Comparison of ENCODE assay signal across 21 cellular contexts in genomic region chr10:70592186-70592735, GRCh38. TPM values are rescaled to one million over a fixed set of nuclear protein-coding genes. Genes with fewer than 3 reads are reported as not detected.
DNase-seq lines count a peak whose midpoint lies in the region; TF ChIP-seq lines count a peak whose summit lies in the region.
"Had no signal": no experiment of that assay in that cellular context is flagged by ENCODE, and none has a peak within 500 bp of the region (broad histone marks: within the 10 kb centered on the region; RNA-seq: fewer than 3 reads in every experiment).

No MANE protein-coding gene starts in this region.

- H3K4me1 Mint-ChIP-seq in glutamatergic neuron (ENCODE audit: low read depth, unreplicated experiment) = peaks cover 11% of the 10 kb centered on the region

- POLR2A ChIA-PET in PC-9 (lab: Charles Lee; ENCODE audit: unreplicated experiment) = no interaction called here

- peaks cover 3% of the 10 kb centered on the region for H3K9me3 Mint-ChIP-seq in glutamatergic neuron (ENCODE audit: unreplicated experiment)
- H3K9me3 Mint-ChIP-seq: activated naive CD4-positive, alpha-beta T cell treated with anti-CD3 and anti-CD28 coated beads, Interleukin-2, amount 50 U/mL, for 24 hours had no signal

- no peak overlapping the region for H2AFZ ChIP-seq in OCI-LY1 (ENCODE audit: low read length)
- H2AFZ ChIP-seq in PC-9 = no peak overlapping the region

- H3K4me3 ChIP-seq in OCI-LY1 (ENCODE audit: low read depth, low read length, poor library complexity, severe bottlenecking) (peak overlapping the region; percentile 7), PC-9 (no peak overlapping the region)
- H3K4me3 ChIP-seq: esophagus squamous epithelium, prostate gland had no signal

- DNase-seq in activated CD8-positive, alpha-beta memory T cell treated with anti-CD3 and anti-CD28 coated beads, Interleukin-2, amount 50 U/mL, for 48 hours = peak; percentile 37
- no peak for DNase-seq in activated CD8-positive, alpha-beta memory T cell treated with anti-CD3 and anti-CD28 coated beads, Interleukin-2, amount 50 U/mL, for 4 hours
- DNase-seq in glutamatergic neuron (no peak), NCI-H2227 (lab: John Stamatoyannopoulos, UW; ENCODE audit: unreplicated experiment) (no peak), NCI-H1694 treated with DMSO at 0.1 percent for 48 hours (lab: John Stamatoyannopoulos, UW) (no peak), PC-9 (no peak)
- peak; percentile 18 for DNase-seq in stimulated activated CD8-positive, alpha-beta memory T cell treated with anti-CD3 and anti-CD28 coated beads, Interleukin-4, amount 100 ng/mL, for 48 hours
- DNase-seq: DMS53; esophagus squamous epithelium; foreskin melanocyte; H7; left cardiac atrium; NCI-H1092 treated with DMSO at 0.1 percent for 48 hours; NCI-H2029 treated with DMSO at 0.1 percent for 48 hours; NCI-H226; stimulated activated naive CD4-positive, alpha-beta T cell treated with Interleukin-2 at 50 U/mL for 16 hours had no signal

- H4K20me1 ChIP-seq in OCI-LY1 (ENCODE audit: insufficient read depth, low read length) (no peaks in the 10 kb centered on the region), PC-9 (ENCODE audit: insufficient read depth) (no peaks in the 10 kb centered on the region)

- H3K79me2 ChIP-seq in OCI-LY1 (ENCODE audit: insufficient read depth, low read length) (no peaks in the 10 kb centered on the region), PC-9 (ENCODE audit: low read depth) (no peaks in the 10 kb centered on the region)

- no peaks in the 10 kb centered on the region for H3K36me3 Mint-ChIP-seq in glutamatergic neuron (ENCODE audit: unreplicated experiment)

- no peaks in the 10 kb centered on the region for H3K27me3 Mint-ChIP-seq in glutamatergic neuron (ENCODE audit: unreplicated experiment)
- H3K27me3 Mint-ChIP-seq: activated naive CD4-positive, alpha-beta T cell treated with anti-CD3 and anti-CD28 coated beads, Interleukin-2, amount 50 U/mL, for 24 hours had no signal

- CTCF ChIA-PET in PC-9 (lab: Charles Lee) = interaction anchor here (0.6 kb wide), 2 partner anchors 28 to 72 kb away, joined by 4 to 5 read pairs; no protein-coding TSS in a partner anchor

- H3K4me3 Mint-ChIP-seq in glutamatergic neuron (ENCODE audit: unreplicated experiment) = no peak overlapping the region
- H3K4me3 Mint-ChIP-seq: activated naive CD4-positive, alpha-beta T cell treated with anti-CD3 and anti-CD28 coated beads, Interleukin-2, amount 50 U/mL, for 24 hours had no signal

- H3K9me3 ChIP-seq in OCI-LY1 (ENCODE audit: low read length) (no peaks in the 10 kb centered on the region), PC-9 (ENCODE audit: insufficient read depth, low read depth) (no peaks in the 10 kb centered on the region)
- H3K9me3 ChIP-seq: esophagus squamous epithelium, prostate gland had no signal

- TF ChIP-seq CTCF in OCI-LY1 (IDR thresholded peaks at IDR 0.05; ENCODE audit: low read length) = no peak
- TF ChIP-seq CTCF in glutamatergic neuron (IDR thresholded peaks at IDR 0.05; ENCODE audit: partially characterized antibody, unreplicated experiment) = no peak
- no peak for TF ChIP-seq CTCF in PC-9 (conservative IDR thresholded peaks at IDR 0.05)

- H3K36me3 ChIP-seq in OCI-LY1 (ENCODE audit: insufficient read depth, low read length) (peaks cover 7% of the 10 kb centered on the region; the same call in 1 of the 2 replicates), PC-9 (ENCODE audit: low read depth) (no peaks in the 10 kb centered on the region)
- H3K36me3 ChIP-seq: esophagus squamous epithelium, prostate gland had no signal

- BruUV-seq in PC-9 (replicated peaks; lab: Mats Ljungman, UMichigan) = no TSS peak

- no peaks in the 10 kb centered on the region for H3K27me3 ChIP-seq in OCI-LY1 (ENCODE audit: insufficient read depth, low read length)
- peaks cover 34% of the 10 kb centered on the region for H3K27me3 ChIP-seq in PC-9 (ENCODE audit: insufficient read depth, low read depth)
- H3K27me3 ChIP-seq: esophagus squamous epithelium had no signal

- H3F3A ChIP-seq in OCI-LY1 (ENCODE audit: insufficient read depth, low read length) (peaks cover 4% of the 10 kb centered on the region; the same call in 1 of the 2 replicates), PC-9 (ENCODE audit: insufficient read depth, low read depth) (no peaks in the 10 kb centered on the region)

- H3K27ac ChIP-seq in OCI-LY1 (ENCODE audit: low read depth, low read length, poor library complexity, severe bottlenecking) = peak overlapping the region; percentile 98
- no peak overlapping the region for H3K27ac ChIP-seq in PC-9
- H3K27ac ChIP-seq: esophagus squamous epithelium, prostate gland, RWPE1 had no signal

- H3K9ac ChIP-seq in OCI-LY1 (ENCODE audit: low read length) = peak overlapping the region; percentile 20

- H3K4me1 ChIP-seq in OCI-LY1 (ENCODE audit: insufficient read depth, low read length, severe bottlenecking) (peaks cover 100% of the 10 kb centered on the region), PC-9 (replicated peaks; ENCODE audit: insufficient read depth) (no peaks in the 10 kb centered on the region)
- H3K4me1 ChIP-seq: prostate gland had no signal

- H3K9me2 ChIP-seq in OCI-LY1 (ENCODE audit: low read depth, low read length) = no peaks in the 10 kb centered on the region
- no peaks in the 10 kb centered on the region for H3K9me2 ChIP-seq in PC-9 (ENCODE audit: insufficient read depth)

- peak overlapping the region; percentile 46 for H3K27ac Mint-ChIP-seq in glutamatergic neuron (ENCODE audit: unreplicated experiment)
- H3K27ac Mint-ChIP-seq: activated naive CD4-positive, alpha-beta T cell treated with anti-CD3 and anti-CD28 coated beads, Interleukin-2, amount 50 U/mL, for 24 hours had no signal

- peak overlapping the region; percentile 35 for H3K4me2 ChIP-seq in OCI-LY1 (ENCODE audit: low read length)
- no peak overlapping the region for H3K4me2 ChIP-seq in PC-9

- intact Hi-C loops in PC-9 (cut with micrococcal nuclease; ENCODE audit: unreplicated experiment) = no loop called here

RNA-seq across cellular contexts. Expression of gene PRF1, which starts 10.3 kb away (rescaled TPM):
- total RNA-seq in glutamatergic neuron (ENCODE audit: unreplicated experiment) (2.6 TPM), PC-9 (2021) (not detected in 2 replicates)
- total RNA-seq: G401, H7 had no signal

Comparison
In these comparisons a context has a peak if more than half of its experiments do, and no peak if none do; other contexts are left out.
1. DNase-seq: peak in activated CD8-positive, alpha-beta memory T cell treated with anti-CD3 and anti-CD28 coated beads, Interleukin-2, amount 50 U/mL, for 48 hours (single experiment) and stimulated activated CD8-positive, alpha-beta memory T cell treated with anti-CD3 and anti-CD28 coated beads, Interleukin-4, amount 100 ng/mL, for 48 hours (single experiment); none in activated CD8-positive, alpha-beta memory T cell treated with anti-CD3 and anti-CD28 coated beads, Interleukin-2, amount 50 U/mL, for 4 hours (single experiment), glutamatergic neuron (single experiment), NCI-H2227 (single experiment), NCI-H1694 treated with DMSO at 0.1 percent for 48 hours (single experiment) and PC-9 (0 of 2).